ENCODE assay signal across 17 cellular contexts in genomic region chr17:79833744-79834574, GRCh38. TPM values are rescaled to one million over a fixed set of nuclear protein-coding genes. Genes with fewer than 3 reads are reported as not detected.
A peak's percentile ranks its signal among the peaks of the same experiment; 100 is the strongest.
DNase-seq lines count a peak whose midpoint lies in the region; ATAC-seq and TF ChIP-seq lines count a peak whose summit lies in the region.
"Had no signal": no experiment of that assay in that cellular context is flagged by ENCODE, and none has a peak within 500 bp of the region (broad histone marks: within the 10 kb centered on the region; RNA-seq: fewer than 3 reads in every experiment).

No MANE protein-coding gene starts in this region.

- in situ Hi-C loops in Panc1 (cut with HindIII; ENCODE audit: low pct_unique_long_range_greater_than_20kb, low sequenced_read_pairs) = no loop called here

- POLR2A ChIA-PET in Panc1 (lab: Charles Lee) = interaction anchor here (0.5 kb wide), 1 partner anchor 443 kb away, joined by 9 read pairs; no protein-coding TSS in a partner anchor
- POLR2A ChIA-PET in activated CD4-positive, alpha-beta memory T cell treated with anti-CD3 and anti-CD28 coated beads for 36 hours (lab: Charles Lee) = no interaction called here
- POLR2A ChIA-PET in GM10248 (lab: Yijun Ruan, JAX) = no interaction called here

- H3K27me3 Mint-ChIP-seq in Calu3 (ENCODE audit: unreplicated experiment) (no peaks in the 10 kb centered on the region), osteocyte (ENCODE audit: unreplicated experiment) (no peaks in the 10 kb centered on the region)
- H3K27me3 Mint-ChIP-seq in activated CD4-positive, alpha-beta memory T cell treated with anti-CD3 and anti-CD28 coated beads for 36 hours = no peaks in the 10 kb centered on the region
- H3K27me3 Mint-ChIP-seq: activated naive CD8-positive, alpha-beta T cell treated with anti-CD3 and anti-CD28 coated beads for 36 hours; B cell; IgD-negative memory B cell had no signal

- BruUV-seq in Calu3 (replicated peaks; lab: Mats Ljungman, UMichigan) = no TSS peak
- no TSS peak for BruUV-seq in Panc1 (replicated peaks; lab: Mats Ljungman, UMichigan)

- DNase-seq in Calu3 = no peak
- DNase-seq in Panc1 (ENCODE audit: low read depth, low spot score) = no peak
- DNase-seq in osteocyte (ENCODE audit: extremely low spot score, unreplicated experiment) = peak; percentile 84
- no peak for DNase-seq in activated CD4-positive, alpha-beta memory T cell treated with anti-CD3 and anti-CD28 coated beads for 36 hours
- no peak for DNase-seq in effector CD8-positive, alpha-beta T cell (lab: John Stamatoyannopoulos, UW)
- DNase-seq in GM10248 (ENCODE audit: extremely low spot score) = no peak
- DNase-seq: GOT3, NCI-H2029, NCI-H446, SHP77 had no signal

- H3K9me3 Mint-ChIP-seq in Calu3 (ENCODE audit: low read depth, unreplicated experiment) (no peaks in the 10 kb centered on the region), osteocyte (ENCODE audit: unreplicated experiment) (no peaks in the 10 kb centered on the region)
- no peaks in the 10 kb centered on the region for H3K9me3 Mint-ChIP-seq in activated CD4-positive, alpha-beta memory T cell treated with anti-CD3 and anti-CD28 coated beads for 36 hours
- H3K9me3 Mint-ChIP-seq: activated naive CD8-positive, alpha-beta T cell treated with anti-CD3 and anti-CD28 coated beads for 36 hours; activated T-helper 1 cell treated with anti-CD3 and anti-CD28 coated beads, Interleukin-12 subunit alpha, Interleukin-12 subunit beta, Interleukin-2, Interleukin-4 antibody, amounts not matched to agents 30 ng/mL and 10 ng/mL and 1 ng/mL, durations not matched to agents 14 hours and 24 hours and 36 hours; IgD-negative memory B cell had no signal

- TF ChIP-seq CTCF in Calu3 (IDR thresholded peaks at IDR 0.05; ENCODE audit: unreplicated experiment) = no peak
- no peak for TF ChIP-seq CTCF in Panc1 (IDR thresholded peaks at IDR 0.05)
- no peak for TF ChIP-seq CTCF in osteocyte (IDR thresholded peaks at IDR 0.05)
- no peak for TF ChIP-seq CTCF in GM10248 (IDR thresholded peaks at IDR 0.05; ENCODE audit: control extremely low read depth, extremely low read depth, low read depth, missing control alignments)

- H3K27ac Mint-ChIP-seq in Calu3 (ENCODE audit: unreplicated experiment) (peak overlapping the region; percentile 21), osteocyte (ENCODE audit: unreplicated experiment) (no peak overlapping the region)
- H3K27ac Mint-ChIP-seq in activated CD4-positive, alpha-beta memory T cell treated with anti-CD3 and anti-CD28 coated beads for 36 hours = no peak overlapping the region
- H3K27ac Mint-ChIP-seq: activated naive CD8-positive, alpha-beta T cell treated with anti-CD3 and anti-CD28 coated beads for 36 hours; B cell had no signal

- no peaks in the 10 kb centered on the region for H3K9me3 ChIP-seq in Panc1 (ENCODE audit: control insufficient read depth, insufficient read depth, low read depth, low read length)
- H3K9me3 ChIP-seq: body of pancreas, colonic mucosa had no signal

- peaks cover 66% of the 10 kb centered on the region for H3K4me1 ChIP-seq in Panc1 (ENCODE audit: control insufficient read depth, insufficient read depth, low read length)

- no peak for ATAC-seq in Panc1
- ATAC-seq: body of pancreas had no signal

- H3K36me3 ChIP-seq in Panc1 (ENCODE audit: control insufficient read depth, insufficient read depth, low read length) = peaks cover 9% of the 10 kb centered on the region
- H3K36me3 ChIP-seq: colonic mucosa had no signal

- intact Hi-C loops in Calu3 (cut with micrococcal nuclease; ENCODE audit: unreplicated experiment) = no loop called here
- intact Hi-C loops in Panc1 (cut with micrococcal nuclease; ENCODE audit: unreplicated experiment) = loop anchor here (10.0 kb wide), 1 partner anchor 89 kb away; no protein-coding TSS in a partner anchor
- intact Hi-C loops in activated CD4-positive, alpha-beta memory T cell treated with anti-CD3 and anti-CD28 coated beads for 36 hours (cut with micrococcal nuclease) = no loop called here

- H3K4me1 Mint-ChIP-seq in Calu3 (ENCODE audit: low read depth, unreplicated experiment) (peaks cover 35% of the 10 kb centered on the region), osteocyte (ENCODE audit: unreplicated experiment) (peaks cover 40% of the 10 kb centered on the region)
- H3K4me1 Mint-ChIP-seq in activated CD4-positive, alpha-beta memory T cell treated with anti-CD3 and anti-CD28 coated beads for 36 hours (ENCODE audit: low read depth) = peaks cover 28% of the 10 kb centered on the region

- H3K27me3 ChIP-seq in Panc1 (ENCODE audit: control insufficient read depth, insufficient read depth, low read length) = no peaks in the 10 kb centered on the region
- H3K27me3 ChIP-seq: body of pancreas, colonic mucosa had no signal

- H3K36me3 Mint-ChIP-seq in Calu3 (ENCODE audit: insufficient read depth, unreplicated experiment) (peaks cover 76% of the 10 kb centered on the region), osteocyte (ENCODE audit: unreplicated experiment) (peaks cover 10% of the 10 kb centered on the region)
- H3K36me3 Mint-ChIP-seq in activated CD4-positive, alpha-beta memory T cell treated with anti-CD3 and anti-CD28 coated beads for 36 hours = peaks cover 9% of the 10 kb centered on the region

- H3K4me3 ChIP-seq in Panc1 (ENCODE audit: low read depth in 2 of 2, low read length in 2 of 2) (peak overlapping the region; percentile 12 to 27; a peak in 3 of 4 replicates), iPS-11a (ENCODE audit: low read depth, low read length) (peak overlapping the region; percentile 1)
- H3K4me3 ChIP-seq: body of pancreas, colonic mucosa had no signal

- CTCF ChIA-PET in Calu3 (lab: Charles Lee) (no interaction called here), Panc1 (lab: Charles Lee) (interaction anchor here (0.6 to 3.6 kb wide), 2 partner anchors 22 to 31 kb away, joined by 12 to 21 read pairs; no protein-coding TSS in a partner anchor), GM10248 (lab: Yijun Ruan, JAX) (interaction anchor here (0.7 to 2.0 kb wide), 4 partner anchors 16 to 45 kb away, joined by 3 to 5 read pairs (median 3); no protein-coding TSS in a partner anchor)
- CTCF ChIA-PET in activated CD4-positive, alpha-beta memory T cell treated with anti-CD3 and anti-CD28 coated beads for 36 hours (lab: Charles Lee) = interaction anchor here (0.7 to 1.7 kb wide), 7 partner anchors 12 to 47 kb away, joined by 3 to 9 read pairs (median 3); partner anchors contain the start of gene CBX8

- H3K27ac ChIP-seq in Panc1 (ENCODE audit: low read length) = peak overlapping the region; percentile 89
- H3K27ac ChIP-seq: colonic mucosa had no signal

- peak overlapping the region; percentile 50 for H3K4me3 Mint-ChIP-seq in Calu3 (ENCODE audit: low read depth, unreplicated experiment)
- H3K4me3 Mint-ChIP-seq in osteocyte (ENCODE audit: unreplicated experiment) = no peak overlapping the region
- no peak overlapping the region for H3K4me3 Mint-ChIP-seq in activated CD4-positive, alpha-beta memory T cell treated with anti-CD3 and anti-CD28 coated beads for 36 hours
- H3K4me3 Mint-ChIP-seq: activated T-helper 1 cell treated with anti-CD3 and anti-CD28 coated beads, Interleukin-12 subunit alpha, Interleukin-12 subunit beta, Interleukin-2, Interleukin-4 antibody, amounts not matched to agents 30 ng/mL and 10 ng/mL and 1 ng/mL, durations not matched to agents 14 hours and 24 hours and 36 hours; B cell had no signal

RNA-seq across cellular contexts. Expression of gene CBX4, which starts 5.3 kb away (rescaled TPM):
- total RNA-seq in Calu3 (2022) (40.2 and 46.8 TPM in 2 replicates), Panc1 (2021; ENCODE audit: unreplicated experiment) (48.6 TPM), osteocyte (21.4 and 23.2 TPM in 2 replicates)
- 39.2 TPM for polyA plus RNA-seq in Panc1 (2012; ENCODE audit: insufficient read length)
- 10 to 100 TPM; 14.0 to 14.2 TPM for total RNA-seq in activated CD4-positive, alpha-beta memory T cell treated with anti-CD3 and anti-CD28 coated beads for 36 hours

RNA-seq across cellular contexts. Expression of gene CBX8, which starts 37.1 kb away (rescaled TPM):
- total RNA-seq in Calu3 (2022) (11.1 and 11.8 TPM in 2 replicates), Panc1 (2021; ENCODE audit: unreplicated experiment) (15.3 TPM), osteocyte (5.4 and 6.3 TPM in 2 replicates)
- 17.3 TPM for polyA plus RNA-seq in Panc1 (2012; ENCODE audit: insufficient read length)
- total RNA-seq in activated CD4-positive, alpha-beta memory T cell treated with anti-CD3 and anti-CD28 coated beads for 36 hours = 1 to 10 TPM; 4.5 to 4.6 TPM

RNA-seq across cellular contexts. Expression of gene CBX2, which starts 56.0 kb away (rescaled TPM):
- 6.3 and 8.3 TPM in 2 replicates for total RNA-seq in Calu3 (2022)
- total RNA-seq in Panc1 (2021; ENCODE audit: unreplicated experiment) = 9.0 TPM
- 5.9 TPM for polyA plus RNA-seq in Panc1 (2012; ENCODE audit: insufficient read length)
- 9.9 and 12.7 TPM in 2 replicates for total RNA-seq in osteocyte
- 1 to 10 TPM; 2.5 to 3.1 TPM for total RNA-seq in activated CD4-positive, alpha-beta memory T cell treated with anti-CD3 and anti-CD28 coated beads for 36 hours
